Comparison of ENCODE assay signal across 27 cellular contexts in genomic region chr1:3926956-3927355, GRCh38. TPM values are rescaled to one million over a fixed set of nuclear protein-coding genes. Genes with fewer than 3 reads are reported as not detected.
DNase-seq lines count a peak whose midpoint lies in the region; ATAC-seq, FAIRE-seq and TF ChIP-seq lines count a peak whose summit lies in the region.
"Had no signal": no experiment of that assay in that cellular context is flagged by ENCODE, and none has a peak within 500 bp of the region (broad histone marks: within the 10 kb centered on the region; RNA-seq: fewer than 3 reads in every experiment).

No MANE protein-coding gene starts in this region.

- TF ChIP-seq CTCF in K562 (IDR thresholded peaks at IDR 0.05 in 2 of 3, conservative IDR thresholded peaks at IDR 0.05 in 1 of 3; ENCODE audit: insufficient read depth in 2 of 3, low read depth in 1 of 3, low read length in 3 of 3) (no peak), progenitor cell of endocrine pancreas (IDR thresholded peaks at IDR 0.05; ENCODE audit: unreplicated experiment) (no peak)

- H3K36me3 ChIP-seq in K562 (ENCODE audit: control insufficient read depth, insufficient read depth, low read length) = no peaks in the 10 kb centered on the region
- H3K36me3 ChIP-seq: BE2C, BLaER1 had no signal

- no TSS peak for BruUV-seq in K562 (replicated peaks; lab: Mats Ljungman, UMichigan)

- peaks cover 3% of the 10 kb centered on the region for H3K9me3 Mint-ChIP-seq in progenitor cell of endocrine pancreas (ENCODE audit: low read depth)

- H3K27ac Mint-ChIP-seq in progenitor cell of endocrine pancreas = peak overlapping the region; percentile 2
- H3K27ac Mint-ChIP-seq: CD14-positive monocyte; CD4-positive, alpha-beta memory T cell; CD4-positive, CD25-positive, alpha-beta regulatory T cell had no signal

- H3K9me1 ChIP-seq in K562 (ENCODE audit: control insufficient read depth, insufficient read depth, low read length) = no peaks in the 10 kb centered on the region

- H4K20me1 ChIP-seq in K562 (replicated peaks; ENCODE audit: control insufficient read depth, insufficient read depth, low read length) = no peaks in the 10 kb centered on the region; the same call in 1 of the 2 replicates
- H4K20me1 ChIP-seq: BLaER1 had no signal

- FAIRE-seq in K562 (lab: Jason Lieb, UNC) = no peak
- FAIRE-seq: A204.1, GM12878, GM12892, GM18507 had no signal

- peaks cover 33% of the 10 kb centered on the region for H3K27me3 Mint-ChIP-seq in progenitor cell of endocrine pancreas

- in situ Hi-C loops in K562 (cut with MboI) = no loop called here

- intact Hi-C loops in K562 (cut with micrococcal nuclease) = no loop called here

- TF ChIP-seq RAD21 in K562 (CRISPR knock-in tag; conservative IDR thresholded peaks at IDR 0.05 in 1 of 2, IDR thresholded peaks at IDR 0.05 in 1 of 2) = no peak

- H3K4me3 Mint-ChIP-seq in progenitor cell of endocrine pancreas (ENCODE audit: low read depth) = no peak overlapping the region
- H3K4me3 Mint-ChIP-seq: CD14-positive monocyte; CD4-positive, alpha-beta memory T cell; CD4-positive, CD25-positive, alpha-beta regulatory T cell; CD8-positive, alpha-beta memory T cell had no signal

- no peak overlapping the region for H3K4me3 ChIP-seq in K562
- H3K4me3 ChIP-seq: BLaER1, GM12878 had no signal

- no peak overlapping the region for H3K4me2 ChIP-seq in K562 (ENCODE audit: insufficient read depth, low read length)
- H3K4me2 ChIP-seq: BLaER1 had no signal

- H3K36me3 Mint-ChIP-seq in progenitor cell of endocrine pancreas (ENCODE audit: insufficient read depth) = no peaks in the 10 kb centered on the region
- H3K36me3 Mint-ChIP-seq: CD14-positive monocyte; CD4-positive, alpha-beta memory T cell; CD4-positive, CD25-positive, alpha-beta regulatory T cell; CD8-positive, alpha-beta memory T cell had no signal

- H3K9ac ChIP-seq in K562 (ENCODE audit: insufficient read depth in 1 of 2, low read depth in 2 of 2, low read length in 2 of 2) = no peak overlapping the region
- H3K9ac ChIP-seq: BLaER1 had no signal

- no peak for DNase-seq in HEK293T (ENCODE audit: extremely low spot score)
- no peak for DNase-seq in K562 (ENCODE audit: extremely low read depth in 1 of 4, low spot score in 3 of 4)
- no peak for DNase-seq in progenitor cell of endocrine pancreas (ENCODE audit: low spot score, unreplicated experiment)
- DNase-seq in activated CD8-positive, alpha-beta memory T cell treated with anti-CD3 and anti-CD28 coated beads, Interleukin-2, amount 50 U/mL, for 48 hours = no peak
- no peak for DNase-seq in ureter (ENCODE audit: low spot score)
- no peak for DNase-seq in T-helper 1 cell
- DNase-seq: 8988T; ACHN; BE2C; C1 segment of cervical spinal cord; CD4-positive, alpha-beta memory T cell; CD4-positive, CD25-positive, alpha-beta regulatory T cell; CD8-positive, alpha-beta memory T cell; COR-L47; DMS 273 treated with DMSO at 0.1 percent for 48 hours; DMS153; DMS53; DMS79; DND-41; EL; GDM1 had no signal

- no peak overlapping the region for H3K27ac ChIP-seq in K562 (ENCODE audit: extremely low read depth, low read depth, low read length)
- H3K27ac ChIP-seq: BLaER1 had no signal

- H2AFZ ChIP-seq in K562 (ENCODE audit: low read depth, low read length) = no peak overlapping the region

- peaks cover 0 to 3% of the 10 kb centered on the region in 2 experiments; a peak in 1 of 5 replicates for H3K4me1 ChIP-seq in K562 (replicated peaks in 1 of 2; ENCODE audit: control insufficient read depth in 2 of 2, insufficient read depth in 2 of 2, low read length in 2 of 2)
- H3K4me1 ChIP-seq: BE2C, BLaER1 had no signal

- no peaks in the 10 kb centered on the region for H3K4me1 Mint-ChIP-seq in progenitor cell of endocrine pancreas (ENCODE audit: low read depth)
- H3K4me1 Mint-ChIP-seq: CD14-positive monocyte had no signal

- peaks cover 2% of the 10 kb centered on the region for H3K9me3 ChIP-seq in K562 (replicated peaks; ENCODE audit: control insufficient read depth, insufficient read depth, low read depth, low read length)
- H3K9me3 ChIP-seq: BE2C, BLaER1 had no signal

- peaks cover 11 to 44% of the 10 kb centered on the region in 2 experiments; a peak in 4 of 5 replicates for H3K27me3 ChIP-seq in K562 (ENCODE audit: control insufficient read depth in 2 of 2, insufficient read depth in 2 of 2, low read length in 2 of 2)
- H3K27me3 ChIP-seq: BE2C, BLaER1 had no signal

- H3K79me2 ChIP-seq in K562 (ENCODE audit: control insufficient read depth, insufficient read depth, low read length) = no peaks in the 10 kb centered on the region

- no peak for ATAC-seq in K562
- ATAC-seq: GM12878 had no signal

- CTCF ChIA-PET in HEK293T (lab: Yijun Ruan, JAX) (no interaction called here), K562 (lab: Yijun Ruan, JAX; ENCODE audit: low intra/inter-chr PET ratio) (no interaction called here)

- no peak for TF ChIP-seq POLR2A in K562 (conservative IDR thresholded peaks at IDR 0.05)

- TF ChIP-seq EP300 in K562 (IDR thresholded peaks at IDR 0.05; ENCODE audit: low read length) = no peak

- POLR2A ChIA-PET in HEK293T (lab: Yijun Ruan, JAX) (no interaction called here), K562 (lab: Yijun Ruan, JAX) (interaction anchor here (0.8 to 2.0 kb wide), 2 partner anchors 8 to 12 kb away, joined by 3 to 7 read pairs; no protein-coding TSS in a partner anchor)

TF ChIP-seq in HEK293T, 16 proteins besides CTCF, POLR2A, EP300 and RAD21:
- TF ChIP-seq PKNOX1 (IDR thresholded peaks at IDR 0.05) = 0 out of 2 replicates have a peak, but pooled peaks have one; percentile 8
- TF ChIP-seq HDGF (IDR thresholded peaks at IDR 0.05; ENCODE audit: borderline replicate concordance) = no peak

TF ChIP-seq in K562, 482 proteins besides CTCF, POLR2A, EP300 and RAD21 (continues in another document):
- 0 out of 2 replicates have a peak, but pooled peaks have one; percentile 6 for TF ChIP-seq NCOR1 (IDR thresholded peaks at IDR 0.05)
- TF ChIP-seq TRIM24 (IDR thresholded peaks at IDR 0.05) = peak; percentile 40 to 57; a peak in 3 of 4 replicates
- no peak for TF ChIP-seq PTBP1 (IDR thresholded peaks at IDR 0.05; ENCODE audit: low read depth, low read length)
- TF ChIP-seq ZBTB2 (IDR thresholded peaks at IDR 0.05) = peak; percentile 92

RNA-seq across cellular contexts. Expression of gene C1orf174, which starts 26.9 kb away (rescaled TPM):
- 67.9 and 71.3 TPM in 2 replicates for total RNA-seq in K562 (2011; cell fraction: chromatin; rRNA removed; ENCODE audit: low replicate concordance)
- total RNA-seq in K562 (2011; cell fraction: nucleolus; rRNA removed) = 55.2 and 56.6 TPM in 2 replicates
- total RNA-seq in K562 (2011; cell fraction: nucleoplasm; rRNA removed) = 62.5 and 62.9 TPM in 2 replicates
- 41.6 and 58.8 TPM in 2 replicates for total RNA-seq in K562 (2014; rRNA removed)
- 37.8 and 46.3 TPM in 2 replicates for total RNA-seq in K562 (2014; rRNA removed; fragmentation: Illumina TruSeq; extraction: Trizol)
- total RNA-seq in K562 (2015; rRNA removed; fragmentation: Illumina TruSeq; extraction: Trizol) = 51.0 and 55.6 TPM in 2 replicates
- total RNA-seq in K562 (2021) = 38.5 and 40.8 TPM in 2 replicates
- polyA plus RNA-seq in K562 (2011; rRNA removed) = 45.4 and 50.7 TPM in 2 replicates
- polyA plus RNA-seq in K562 (2011; cell fraction: cytosol; rRNA removed) = 54.4 and 66.4 TPM in 2 replicates
- polyA plus RNA-seq in K562 (2011; cell fraction: nucleus; rRNA removed) = 64.9 and 66.7 TPM in 2 replicates
- 27.1 and 50.1 TPM in 2 replicates for polyA plus RNA-seq in K562 (2012)
- polyA plus RNA-seq in K562 (2014; fragmentation: Illumina TruSeq; extraction: Trizol) = 48.5 and 64.9 TPM in 2 replicates
- polyA plus RNA-seq in K562 (2014; fragmentation: Nextera tagmentation; extraction: Ambion mirVana) = 10 to 100 TPM; 42.0 to 50.2 TPM
- polyA plus RNA-seq in K562 (2014; rRNA removed) = 43.0 and 54.5 TPM in 2 replicates
- polyA minus RNA-seq in K562 (2011; rRNA and poly(A)+ RNA removed) = 30.5 and 39.9 TPM in 2 replicates
- 24.3 and 27.7 TPM in 2 replicates for polyA minus RNA-seq in K562 (2011; cell fraction: cytosol; rRNA and poly(A)+ RNA removed)
- polyA minus RNA-seq in K562 (2011; cell fraction: nucleus; rRNA and poly(A)+ RNA removed) = 11.7 and 18.7 TPM in 2 replicates
- 25.3 and 26.9 TPM in 2 replicates for total RNA-seq in progenitor cell of endocrine pancreas
- total RNA-seq in ureter = 23.2 TPM
